Comparison of ENCODE assay signal across 8 cellular contexts in the genomic region with DNA sequence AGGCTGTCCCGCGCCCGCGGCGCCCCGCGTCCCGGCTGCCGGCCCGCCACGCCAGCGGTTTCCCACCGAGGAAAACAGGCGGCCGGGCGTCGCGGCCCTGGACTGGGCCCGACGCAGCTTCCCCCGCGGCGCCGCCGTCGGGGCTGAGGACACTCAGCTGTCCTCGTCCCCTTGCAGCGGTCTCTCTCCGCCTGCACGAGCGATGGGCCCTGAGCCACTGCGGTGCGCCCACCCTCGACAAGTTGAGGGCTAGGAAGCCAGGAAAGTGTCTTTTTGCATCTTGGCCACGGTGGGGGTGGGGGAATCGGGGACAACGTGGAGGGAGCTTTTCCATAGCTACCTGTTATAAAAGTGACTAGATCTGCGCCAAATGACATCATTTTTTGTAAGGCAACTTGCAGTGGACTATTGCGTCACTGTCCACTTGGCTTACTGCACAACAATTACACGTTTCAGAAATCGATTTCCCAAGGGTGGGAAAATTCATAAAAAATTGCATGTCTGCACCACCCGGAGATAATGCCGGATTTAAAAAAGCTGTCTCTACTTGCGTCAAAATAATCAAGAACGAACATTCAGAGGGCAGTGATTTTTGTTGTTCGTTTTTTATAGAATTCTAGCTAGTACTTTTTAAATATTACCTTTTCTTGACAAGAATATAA. TPM values are rescaled to one million over a fixed set of nuclear protein-coding genes. Genes with fewer than 3 reads are reported as not detected.
DNase-seq lines count a peak whose midpoint lies in the region; ATAC-seq and TF ChIP-seq lines count a peak whose summit lies in the region.

No MANE protein-coding gene starts in this region.

- H3K4me1 Mint-ChIP-seq in Caco-2 (ENCODE audit: low read depth, unreplicated experiment) = no peaks in the 10 kb centered on the region

- H3K9ac ChIP-seq in mucosa of rectum (ENCODE audit: low read depth in 1 of 2, low read length in 2 of 2) = peak overlapping the region; percentile 86 to 88

- H3K27me3 ChIP-seq in Caco-2 (replicated peaks; ENCODE audit: control insufficient read depth, insufficient read depth, low read length) (no peaks in the 10 kb centered on the region), mucosa of rectum (ENCODE audit: control insufficient read depth in 2 of 2, insufficient read depth in 2 of 2, low read length in 2 of 2) (peaks cover 7 to 9% of the 10 kb centered on the region in 2 donors)
- no peaks in the 10 kb centered on the region for H3K27me3 ChIP-seq in effector memory CD4-positive, alpha-beta T cell (replicated peaks; ENCODE audit: control insufficient read depth, insufficient read depth, low read length, poor library complexity, severe bottlenecking)

- no TSS peak for BruUV-seq in Caco-2 (replicated peaks; lab: Mats Ljungman, UMichigan)

- H3K27ac ChIP-seq in RWPE1 = peak overlapping the region; percentile 91
- peak overlapping the region; percentile 80 for H3K27ac ChIP-seq in effector memory CD4-positive, alpha-beta T cell (ENCODE audit: insufficient read depth, low read length, poor library complexity, severe bottlenecking)
- peak overlapping the region; percentile 93 to 94 for H3K27ac ChIP-seq in mucosa of rectum (ENCODE audit: low read depth in 2 of 2, low read length in 2 of 2)
- H3K27ac ChIP-seq in urinary bladder (ENCODE audit: low read depth) = peak overlapping the region; percentile 89

- under 1% methylated on average over 44 of the region's 46 CpGs for WGBS in urinary bladder

- DNase-seq in Caco-2 (no peak), RWPE1 (ENCODE audit: low spot score) (peak; percentile 12), SKM-1 (lab: John Stamatoyannopoulos, UW; ENCODE audit: unreplicated experiment) (no peak)
- no peak for DNase-seq in effector memory CD4-positive, alpha-beta T cell

- H3K27ac Mint-ChIP-seq in Caco-2 (ENCODE audit: unreplicated experiment) = peak overlapping the region; percentile 93

- ATAC-seq in GM19324 (IDR thresholded peaks at IDR 0.05; ENCODE audit: low FRiP score, unreplicated experiment) = peak; percentile 27
- peak; percentile 31 for ATAC-seq in HG03432 (IDR thresholded peaks at IDR 0.05; ENCODE audit: unreplicated experiment)

- TF ChIP-seq CTCF in Caco-2 (IDR thresholded peaks at IDR 0.05; ENCODE audit: insufficient read depth in 1 of 2, low read depth in 1 of 2, low read length in 1 of 2, severe bottlenecking in 1 of 2, unreplicated experiment in 1 of 2) (no peak), RWPE1 (conservative IDR thresholded peaks at IDR 0.05; ENCODE audit: low read depth) (no peak)

- H3K4me3 Mint-ChIP-seq in Caco-2 (ENCODE audit: unreplicated experiment) = peak overlapping the region; percentile 80

- H3K9me3 ChIP-seq in Caco-2 (no peaks in the 10 kb centered on the region), mucosa of rectum (ENCODE audit: control insufficient read depth in 2 of 2, low read length in 2 of 2) (no peaks in the 10 kb centered on the region)
- H3K9me3 ChIP-seq in effector memory CD4-positive, alpha-beta T cell (ENCODE audit: control insufficient read depth, low read length) = no peaks in the 10 kb centered on the region

- POLR2A ChIA-PET in Caco-2 (lab: Charles Lee) = interaction anchor here (0.6 to 1.2 kb wide), 8 partner anchors 28 to 283 kb away, joined by 3 to 6 read pairs (median 3); partner anchors contain the start of genes ACOT9, APOO, CXorf58 and SAT1
- POLR2A ChIA-PET in RWPE1 (lab: Yijun Ruan, JAX; ENCODE audit: low non-redundant PET) = interaction anchor here (0.6 to 1.3 kb wide), 4 partner anchors 28 to 222 kb away, joined by 3 to 14 read pairs (median 3); partner anchors contain the start of gene EIF2S3

- no peaks in the 10 kb centered on the region for H3K36me3 ChIP-seq in Caco-2 (ENCODE audit: control insufficient read depth, insufficient read depth, low read length)
- H3K36me3 ChIP-seq in effector memory CD4-positive, alpha-beta T cell (ENCODE audit: control insufficient read depth, insufficient read depth, low read length) = no peaks in the 10 kb centered on the region
- no peaks in the 10 kb centered on the region for H3K36me3 ChIP-seq in mucosa of rectum (ENCODE audit: control insufficient read depth in 2 of 2, insufficient read depth in 2 of 2, low read length in 2 of 2)
- H3K36me3 ChIP-seq in urinary bladder (ENCODE audit: insufficient read depth) = no peaks in the 10 kb centered on the region

- no peaks in the 10 kb centered on the region for H3K27me3 Mint-ChIP-seq in Caco-2 (ENCODE audit: insufficient read depth, unreplicated experiment)

- peaks cover 20% of the 10 kb centered on the region for H3K36me3 Mint-ChIP-seq in Caco-2 (ENCODE audit: insufficient read depth, unreplicated experiment)

- H3K4me1 ChIP-seq in Caco-2 (no peaks in the 10 kb centered on the region), mucosa of rectum (ENCODE audit: control insufficient read depth in 2 of 2, insufficient read depth in 2 of 2, low read length in 2 of 2) (no peaks in the 10 kb centered on the region), urinary bladder (ENCODE audit: insufficient read depth) (no peaks in the 10 kb centered on the region)
- peaks cover 4% of the 10 kb centered on the region for H3K4me1 ChIP-seq in effector memory CD4-positive, alpha-beta T cell (ENCODE audit: control insufficient read depth, insufficient read depth, low read length, poor library complexity, severe bottlenecking)

- intact Hi-C loops in Caco-2 (cut with micrococcal nuclease; ENCODE audit: unreplicated experiment) = loop anchor here (1.0 to 10.0 kb wide), 2 partner anchors 28 to 91 kb away; partner anchors contain the start of gene EIF2S3

- H3K4me3 ChIP-seq in Caco-2 (ENCODE audit: low read depth, low read length) (peak overlapping the region; percentile 90), mucosa of rectum (ENCODE audit: low read length in 2 of 2) (peak overlapping the region; percentile 71 to 85), urinary bladder (ENCODE audit: low read depth, low read length) (peak overlapping the region; percentile 86)
- peak overlapping the region; percentile 57 for H3K4me3 ChIP-seq in effector memory CD4-positive, alpha-beta T cell (ENCODE audit: insufficient read depth, low read depth, low read length, poor library complexity, severe bottlenecking)

- CTCF ChIA-PET in Caco-2 (lab: Charles Lee) (interaction anchor here (0.6 to 2.0 kb wide), 5 partner anchors 25 to 59 kb away, joined by 3 to 31 read pairs (median 3); partner anchors contain the start of gene EIF2S3), RWPE1 (lab: Yijun Ruan, JAX) (interaction anchor here (0.6 to 2.0 kb wide), 4 partner anchors 29 to 942 kb away, joined by 3 to 8 read pairs (median 4); partner anchors contain the start of gene EIF2S3)

- H3K9me3 Mint-ChIP-seq in Caco-2 (ENCODE audit: unreplicated experiment) = no peaks in the 10 kb centered on the region

RNA-seq across cellular contexts. Expression of gene KLHL15, which starts 1.1 kb away (rescaled TPM):
- total RNA-seq in Caco-2 (2022) (7.1 and 7.4 TPM in 2 replicates), urinary bladder (29.0 TPM)
- polyA plus RNA-seq in urinary bladder = 5.3 TPM

RNA-seq across cellular contexts. Expression of gene EIF2S3, which starts 28.9 kb away (rescaled TPM):
- total RNA-seq in Caco-2 (2022) (240 and 270 TPM in 2 replicates), urinary bladder (261 TPM)
- polyA plus RNA-seq in urinary bladder = 85.5 TPM
